9 cellular contexts compared by ENCODE assay signal in genomic region chr20:9068896-9069663, GRCh38. TPM values are rescaled to one million over a fixed set of nuclear protein-coding genes. Genes with fewer than 3 reads are reported as not detected.
A peak's percentile ranks its signal among the peaks of the same experiment; 100 is the strongest.
DNase-seq lines count a peak whose midpoint lies in the region; ATAC-seq, FAIRE-seq and TF ChIP-seq lines count a peak whose summit lies in the region.
"Had no signal": no experiment of that assay in that cellular context is flagged by ENCODE, and none has a peak within 500 bp of the region (broad histone marks: within the 10 kb centered on the region; RNA-seq: fewer than 3 reads in every experiment).

Gene PLCB4 (plus strand): TSS chr20:9069087. CDS start chr20:9307815, 238,728 bp downstream.

- H3K27me3 ChIP-seq in pancreas, result peaks cover 0 to 12% (median 2%) of the 10 kb centered on the region in 4 donors

- ATAC-seq in activated CD8-positive, alpha-beta T cell treated with anti-CD3 and anti-CD28 coated beads, Interleukin-2, amount 10 ng/mL, durations not matched to agents 7 days and 5 days, result no peak
- ATAC-seq in Right ventricle myocardium inferior (peak; percentile 31), pancreas (peak; percentile 29 to 56 (median 42)), GM18519 (IDR thresholded peaks at IDR 0.05; ENCODE audit: low FRiP score, unreplicated experiment) (no peak), GM21723 (IDR thresholded peaks at IDR 0.05; ENCODE audit: unreplicated experiment) (no peak), HG02973 (IDR thresholded peaks at IDR 0.05; ENCODE audit: unreplicated experiment) (no peak)

- peaks cover 18% of the 10 kb centered on the region for H3K27me3 Mint-ChIP-seq in activated CD8-positive, alpha-beta T cell treated with anti-CD3 and anti-CD28 coated beads, Interleukin-2, amount 10 ng/mL, durations not matched to agents 7 days and 5 days (ENCODE audit: low read depth)

- peaks cover 2% of the 10 kb centered on the region for H3K4me1 Mint-ChIP-seq in activated CD8-positive, alpha-beta T cell treated with anti-CD3 and anti-CD28 coated beads, Interleukin-2, amount 10 ng/mL, durations not matched to agents 7 days and 5 days (ENCODE audit: low read depth)

- H3K4me3 ChIP-seq in pancreas, result peak within 1 kb of the TSS; percentile 39 to 66 (median 54)

- no peaks in the 10 kb centered on the region for H3K9me3 Mint-ChIP-seq in activated CD8-positive, alpha-beta T cell treated with anti-CD3 and anti-CD28 coated beads, Interleukin-2, amount 10 ng/mL, durations not matched to agents 7 days and 5 days (ENCODE audit: insufficient read depth)

- H3K27ac ChIP-seq in pancreas, result peak within 1 kb of the TSS in 2 of 4 donors; percentile 28 to 29
- H3K27ac ChIP-seq: HL-60 had no signal

- H3K27ac Mint-ChIP-seq in activated CD8-positive, alpha-beta T cell treated with anti-CD3 and anti-CD28 coated beads, Interleukin-2, amount 10 ng/mL, durations not matched to agents 7 days and 5 days, result peak within 1 kb of the TSS; percentile 4

- intact Hi-C loops in Right ventricle myocardium inferior (cut with DNase I), result loop anchor here (2.0 to 5.0 kb wide), 4 partner anchors 44 to 277 kb away; no protein-coding TSS in a partner anchor
- intact Hi-C loops in pancreas (cut with DNase I), result no loop called here

- TF ChIP-seq CTCF in pancreas (IDR thresholded peaks at IDR 0.05), result no peak

- H3K4me3 Mint-ChIP-seq in activated CD8-positive, alpha-beta T cell treated with anti-CD3 and anti-CD28 coated beads, Interleukin-2, amount 10 ng/mL, durations not matched to agents 7 days and 5 days, result peak within 1 kb of the TSS; percentile 20

- 1 to 2% methylated on average over 59 to 68 of the region's 68 CpGs for WGBS in pancreas, 2 donors

- DNase-seq in COR-L47 (lab: John Stamatoyannopoulos, UW) (peak; percentile 87), NCI-H1417 treated with DMSO at 0.1 percent for 48 hours (lab: John Stamatoyannopoulos, UW) (peak; percentile 74), Right ventricle myocardium inferior (ENCODE audit: missing footprints) (peak; percentile 76), pancreas (peak; percentile 4 to 68 (median 20))
- no peak for DNase-seq in activated CD8-positive, alpha-beta T cell treated with anti-CD3 and anti-CD28 coated beads, Interleukin-2, amount 10 ng/mL, durations not matched to agents 7 days and 5 days

- CTCF ChIA-PET in activated CD8-positive, alpha-beta T cell treated with anti-CD3 and anti-CD28 coated beads, Interleukin-2, amount 10 ng/mL, durations not matched to agents 7 days and 5 days (lab: Charles Lee), result no interaction called here

- FAIRE-seq in pancreas (lab: Jason Lieb, UNC), result no peak

- H3K9me3 ChIP-seq in pancreas, result no peaks in the 10 kb centered on the region

- H3K36me3 Mint-ChIP-seq in activated CD8-positive, alpha-beta T cell treated with anti-CD3 and anti-CD28 coated beads, Interleukin-2, amount 10 ng/mL, durations not matched to agents 7 days and 5 days (ENCODE audit: low read depth), result peaks cover 2% of the 10 kb centered on the region

- H3K36me3 ChIP-seq in pancreas, result no peaks in the 10 kb centered on the region

- H3K4me1 ChIP-seq in pancreas, result no peaks in the 10 kb centered on the region

- POLR2A ChIA-PET in activated CD8-positive, alpha-beta T cell treated with anti-CD3 and anti-CD28 coated beads, Interleukin-2, amount 10 ng/mL, durations not matched to agents 7 days and 5 days (lab: Charles Lee), result no interaction called here

RNA-seq across cellular contexts. Expression of gene PLCB4, which starts in this region (rescaled TPM):
- not detected for total RNA-seq in activated CD8-positive, alpha-beta T cell treated with anti-CD3 and anti-CD28 coated beads, Interleukin-2, amount 10 ng/mL, durations not matched to agents 7 days and 5 days
- total RNA-seq in Right ventricle myocardium inferior (27.7 TPM), pancreas (1 to 10 TPM in 5 of 6 donors, under 1 TPM in 1; 0.56 to 6.4 (median 2.2) TPM)
- polyA plus RNA-seq in pancreas, result 1 to 10 TPM; 1.8 to 9.3 TPM

Comparison
In these comparisons a context has a peak if more than half of its experiments do, and no peak if none do; other contexts are left out.
1. ATAC-seq: peak in Right ventricle myocardium inferior (single experiment) and pancreas (4 of 4); none in activated CD8-positive, alpha-beta T cell treated with anti-CD3 and anti-CD28 coated beads, Interleukin-2, amount 10 ng/mL, durations not matched to agents 7 days and 5 days (single experiment), GM18519 (single experiment), GM21723 (single experiment) and HG02973 (single experiment).